22 cellular contexts compared by ENCODE assay signal in the genomic region with DNA sequence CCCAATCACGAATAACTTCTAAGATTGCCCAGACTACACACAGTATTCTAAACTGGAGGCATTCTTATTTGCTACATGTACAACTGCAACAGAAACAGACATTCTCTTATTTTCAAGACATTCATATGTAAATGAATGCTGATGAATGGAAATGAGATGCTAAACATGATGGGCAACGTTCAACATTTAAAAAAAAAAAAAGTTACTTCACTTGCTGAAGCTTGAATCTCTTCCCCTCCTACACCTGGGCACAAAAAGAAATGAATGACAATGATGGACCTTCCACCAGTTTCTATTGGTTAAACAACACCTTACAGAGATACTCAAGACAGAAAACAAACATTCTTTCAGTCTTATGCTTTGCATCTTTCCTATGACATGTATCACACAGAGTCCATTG.
DNase-seq lines count a peak whose midpoint lies in the region; ATAC-seq, FAIRE-seq and TF ChIP-seq lines count a peak whose summit lies in the region.
"Had no signal": no experiment of that assay in that cellular context is flagged by ENCODE, and none has a peak within 500 bp of the region (broad histone marks: within the 10 kb centered on the region; RNA-seq: fewer than 3 reads in every experiment).

No MANE protein-coding gene starts in this region.

- peak overlapping the region; percentile 99 for H3K27ac Mint-ChIP-seq in WTC11

- dilution Hi-C loops in keratinocyte (cut with MboI; ENCODE audit: extremely low pct_ligation_motif_present, low sequenced_read_pairs), result no loop called here

- TF ChIP-seq CTCF in WTC11 (IDR thresholded peaks at IDR 0.05), result no peak
- no peak for TF ChIP-seq CTCF in keratinocyte (optimal IDR thresholded peaks at IDR 0.05 in 1 of 3, IDR thresholded peaks at IDR 0.05 in 1 of 3, conservative IDR thresholded peaks at IDR 0.05 in 1 of 3; ENCODE audit: extremely low read depth in 1 of 3, insufficient read depth in 2 of 3, low read length in 3 of 3)

- DNase-seq in WTC11 (ENCODE audit: low spot score), result no peak
- no peak for DNase-seq in keratinocyte (ENCODE audit: low read depth, low spot score)
- no peak for DNase-seq in left cardiac atrium
- DNase-seq in cerebellar nuclear complex (lab: John Stamatoyannopoulos, UW), result no peak
- no peak for DNase-seq in stimulated activated CD4-positive, alpha-beta T cell treated with anti-CD3 and anti-CD28 coated beads, Interleukin-12 subunit alpha, Interleukin-12 subunit beta, amount 100 ng/mL, for 4 hours
- DNase-seq: CD4-positive, CD25-positive, alpha-beta regulatory T cell; COR-L47; DMS79 treated with DMSO at 0.1 percent for 48 hours; KG1; NCI-H1092; NCI-H1436; NCI-H1930; NCI-H2227 treated with DMSO at 0.1 percent for 48 hours; NCI-H510A; NCI-H774; NK-92 treated with Interleukin-12 subunit alpha and Interleukin-12 subunit beta, amount 100 ng/mL, for 24 hours; SIG-M5 had no signal

- peak; percentile 18 for ATAC-seq in WTC11
- no peak for ATAC-seq in left cardiac atrium
- no peak for ATAC-seq in HG03469 (IDR thresholded peaks at IDR 0.05; ENCODE audit: unreplicated experiment)
- ATAC-seq: SK-N-SH treated with all-trans-retinoic acid at 6 μM for 48 hours had no signal

- no peaks in the 10 kb centered on the region for H3K9me1 ChIP-seq in keratinocyte (ENCODE audit: control insufficient read depth, extremely low read depth, insufficient read depth, low read length)

- peak overlapping the region; percentile 48 for H3K4me3 Mint-ChIP-seq in WTC11
- H3K4me3 Mint-ChIP-seq: CD4-positive, CD25-positive, alpha-beta regulatory T cell had no signal

- H3K4me1 ChIP-seq in HUES48 (ENCODE audit: control insufficient read depth, insufficient read depth, low read length) (peaks cover 82% of the 10 kb centered on the region), keratinocyte (ENCODE audit: control insufficient read depth, extremely low read depth, insufficient read depth, low read length) (peaks cover 11% of the 10 kb centered on the region)

- H4K20me1 ChIP-seq in keratinocyte (ENCODE audit: control insufficient read depth, extremely low read depth, insufficient read depth, low read length), result no peaks in the 10 kb centered on the region

- H3K4me1 Mint-ChIP-seq in WTC11, result peaks cover 90% of the 10 kb centered on the region
- H3K4me1 Mint-ChIP-seq: CD4-positive, CD25-positive, alpha-beta regulatory T cell had no signal

- H2AFZ ChIP-seq in keratinocyte (ENCODE audit: control insufficient read depth, low read length), result no peak overlapping the region

- no peaks in the 10 kb centered on the region for H3K36me3 ChIP-seq in HUES48 (ENCODE audit: control insufficient read depth, insufficient read depth, low read length)
- no peaks in the 10 kb centered on the region for H3K36me3 ChIP-seq in keratinocyte (ENCODE audit: control insufficient read depth in 2 of 2, extremely low read depth in 1 of 2, insufficient read depth in 2 of 2, low read length in 2 of 2)
- H3K36me3 ChIP-seq: HAP-1 had no signal

- no peaks in the 10 kb centered on the region for H3K27me3 ChIP-seq in HUES48 (ENCODE audit: control insufficient read depth, insufficient read depth, low read length)
- no peaks in the 10 kb centered on the region for H3K27me3 ChIP-seq in keratinocyte (ENCODE audit: control insufficient read depth, extremely low read depth, insufficient read depth, low read length)

- H3K9ac ChIP-seq in HUES48 (ENCODE audit: low read depth, low read length) (peak overlapping the region; percentile 62; the same call in 1 of the 2 replicates), keratinocyte (ENCODE audit: control insufficient read depth, extremely low read depth, insufficient read depth, low read length) (no peak overlapping the region)

- H3K27ac ChIP-seq in HUES48 (ENCODE audit: low read depth, low read length) (peak overlapping the region; percentile 98), keratinocyte (ENCODE audit: control insufficient read depth, insufficient read depth, low read length) (no peak overlapping the region)

- H3K4me3 ChIP-seq in HUES48 (ENCODE audit: low read depth, low read length) (peak overlapping the region; percentile 53), keratinocyte (ENCODE audit: control insufficient read depth in 2 of 3, extremely low read depth in 1 of 3, insufficient read depth in 2 of 3, low read depth in 1 of 3, low read length in 3 of 3) (no peak overlapping the region)
- H3K4me3 ChIP-seq: GM12878, HAP-1 had no signal

- H3K79me2 ChIP-seq in keratinocyte (ENCODE audit: control insufficient read depth, insufficient read depth, low read length), result no peaks in the 10 kb centered on the region

- intact Hi-C loops in left cardiac atrium (cut with DNase I), result no loop called here

- H3K27me3 Mint-ChIP-seq in WTC11 (ENCODE audit: low read depth), result no peaks in the 10 kb centered on the region
- H3K27me3 Mint-ChIP-seq: CD4-positive, CD25-positive, alpha-beta regulatory T cell had no signal

- H3K36me3 Mint-ChIP-seq in WTC11, result no peaks in the 10 kb centered on the region
- H3K36me3 Mint-ChIP-seq: CD4-positive, CD25-positive, alpha-beta regulatory T cell had no signal

- no peak overlapping the region for H3K4me2 ChIP-seq in keratinocyte (ENCODE audit: control insufficient read depth, extremely low read depth, insufficient read depth, low read depth, low read length)

- no peaks in the 10 kb centered on the region for H3K9me3 Mint-ChIP-seq in WTC11

- peak; percentile 39 for FAIRE-seq in keratinocyte (lab: Jason Lieb, UNC)
- FAIRE-seq: GM12878 had no signal

- no peaks in the 10 kb centered on the region for H3K9me3 ChIP-seq in HUES48 (ENCODE audit: control insufficient read depth, insufficient read depth, low read length)
- H3K9me3 ChIP-seq in keratinocyte (ENCODE audit: control insufficient read depth, low read depth, low read length), result no peaks in the 10 kb centered on the region
- H3K9me3 ChIP-seq: HAP-1 had no signal

- CTCF ChIA-PET in WTC11 (lab: Charles Lee), result interaction anchor here (0.5 to 1.0 kb wide), 2 partner anchors 21 to 407 kb away, joined by 3 read pairs; no protein-coding TSS in a partner anchor

- POLR2A ChIA-PET in WTC11 (lab: Charles Lee), result no interaction called here

TF ChIP-seq in WTC11, 78 proteins besides CTCF, POLR2A, EP300 and RAD21 (continues in another document):
- TF ChIP-seq HMGA2 (CRISPR knock-in tag; IDR thresholded peaks at IDR 0.05) (no peak), FOXK1 (CRISPR knock-in tag; IDR thresholded peaks at IDR 0.05) (no peak), ZNF396 (CRISPR knock-in tag; IDR thresholded peaks at IDR 0.05; ENCODE audit: borderline replicate concordance) (no peak), TEAD1 (CRISPR knock-in tag; IDR thresholded peaks at IDR 0.05) (no peak), ZBTB21 (CRISPR knock-in tag; IDR thresholded peaks at IDR 0.05; ENCODE audit: borderline replicate concordance) (no peak), CREM (CRISPR knock-in tag; IDR thresholded peaks at IDR 0.05) (no peak)
- TF ChIP-seq, protein P1, sequence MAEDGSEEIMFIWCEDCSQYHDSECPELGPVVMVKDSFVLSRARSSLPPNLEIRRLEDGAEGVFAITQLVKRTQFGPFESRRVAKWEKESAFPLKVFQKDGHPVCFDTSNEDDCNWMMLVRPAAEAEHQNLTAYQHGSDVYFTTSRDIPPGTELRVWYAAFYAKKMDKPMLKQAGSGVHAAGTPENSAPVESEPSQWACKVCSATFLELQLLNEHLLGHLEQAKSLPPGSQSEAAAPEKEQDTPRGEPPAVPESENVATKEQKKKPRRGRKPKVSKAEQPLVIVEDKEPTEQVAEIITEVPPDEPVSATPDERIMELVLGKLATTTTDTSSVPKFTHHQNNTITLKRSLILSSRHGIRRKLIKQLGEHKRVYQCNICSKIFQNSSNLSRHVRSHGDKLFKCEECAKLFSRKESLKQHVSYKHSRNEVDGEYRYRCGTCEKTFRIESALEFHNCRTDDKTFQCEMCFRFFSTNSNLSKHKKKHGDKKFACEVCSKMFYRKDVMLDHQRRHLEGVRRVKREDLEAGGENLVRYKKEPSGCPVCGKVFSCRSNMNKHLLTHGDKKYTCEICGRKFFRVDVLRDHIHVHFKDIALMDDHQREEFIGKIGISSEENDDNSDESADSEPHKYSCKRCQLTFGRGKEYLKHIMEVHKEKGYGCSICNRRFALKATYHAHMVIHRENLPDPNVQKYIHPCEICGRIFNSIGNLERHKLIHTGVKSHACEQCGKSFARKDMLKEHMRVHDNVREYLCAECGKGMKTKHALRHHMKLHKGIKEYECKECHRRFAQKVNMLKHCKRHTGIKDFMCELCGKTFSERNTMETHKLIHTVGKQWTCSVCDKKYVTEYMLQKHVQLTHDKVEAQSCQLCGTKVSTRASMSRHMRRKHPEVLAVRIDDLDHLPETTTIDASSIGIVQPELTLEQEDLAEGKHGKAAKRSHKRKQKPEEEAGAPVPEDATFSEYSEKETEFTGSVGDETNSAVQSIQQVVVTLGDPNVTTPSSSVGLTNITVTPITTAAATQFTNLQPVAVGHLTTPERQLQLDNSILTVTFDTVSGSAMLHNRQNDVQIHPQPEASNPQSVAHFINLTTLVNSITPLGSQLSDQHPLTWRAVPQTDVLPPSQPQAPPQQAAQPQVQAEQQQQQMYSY (CRISPR knock-in tag; IDR thresholded peaks at IDR 0.05), result no peak
- TF ChIP-seq, protein P2, sequence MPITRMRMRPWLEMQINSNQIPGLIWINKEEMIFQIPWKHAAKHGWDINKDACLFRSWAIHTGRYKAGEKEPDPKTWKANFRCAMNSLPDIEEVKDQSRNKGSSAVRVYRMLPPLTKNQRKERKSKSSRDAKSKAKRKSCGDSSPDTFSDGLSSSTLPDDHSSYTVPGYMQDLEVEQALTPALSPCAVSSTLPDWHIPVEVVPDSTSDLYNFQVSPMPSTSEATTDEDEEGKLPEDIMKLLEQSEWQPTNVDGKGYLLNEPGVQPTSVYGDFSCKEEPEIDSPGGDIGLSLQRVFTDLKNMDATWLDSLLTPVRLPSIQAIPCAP (CRISPR knock-in tag; IDR thresholded peaks at IDR 0.05), result no peak
- TF ChIP-seq, protein P3, sequence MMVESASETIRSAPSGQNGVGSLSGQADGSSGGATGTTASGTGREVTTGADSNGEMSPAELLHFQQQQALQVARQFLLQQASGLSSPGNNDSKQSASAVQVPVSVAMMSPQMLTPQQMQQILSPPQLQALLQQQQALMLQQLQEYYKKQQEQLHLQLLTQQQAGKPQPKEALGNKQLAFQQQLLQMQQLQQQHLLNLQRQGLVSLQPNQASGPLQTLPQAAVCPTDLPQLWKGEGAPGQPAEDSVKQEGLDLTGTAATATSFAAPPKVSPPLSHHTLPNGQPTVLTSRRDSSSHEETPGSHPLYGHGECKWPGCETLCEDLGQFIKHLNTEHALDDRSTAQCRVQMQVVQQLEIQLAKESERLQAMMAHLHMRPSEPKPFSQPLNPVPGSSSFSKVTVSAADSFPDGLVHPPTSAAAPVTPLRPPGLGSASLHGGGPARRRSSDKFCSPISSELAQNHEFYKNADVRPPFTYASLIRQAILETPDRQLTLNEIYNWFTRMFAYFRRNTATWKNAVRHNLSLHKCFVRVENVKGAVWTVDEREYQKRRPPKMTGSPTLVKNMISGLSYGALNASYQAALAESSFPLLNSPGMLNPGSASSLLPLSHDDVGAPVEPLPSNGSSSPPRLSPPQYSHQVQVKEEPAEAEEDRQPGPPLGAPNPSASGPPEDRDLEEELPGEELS (CRISPR knock-in tag; IDR thresholded peaks at IDR 0.05), result no peak
